1 cellular context compared by ENCODE assay signal in genomic region chr3:180601688-180602666, GRCh38.
TF ChIP-seq lines count a peak whose summit lies in the region.

TSS of gene TTC14 (plus strand) at chr3:180602163. CDS start at chr3:180602262, 99 bp downstream.

TF ChIP-seq in K562, 482 proteins besides CTCF, POLR2A, EP300 and RAD21 (continued from another document and continues in another):
- peak; percentile 66; the same call in 1 of the 2 replicates for TF ChIP-seq ZBTB9 (CRISPR knock-in tag; IDR thresholded peaks at IDR 0.05)
- TF ChIP-seq ZNF384 (IDR thresholded peaks at IDR 0.05; ENCODE audit: low read depth, low read length): no peak
- peak; percentile 96 to 98 for TF ChIP-seq ETV6 (IDR thresholded peaks at IDR 0.05; ENCODE audit: borderline replicate concordance in 1 of 2, low read depth in 2 of 2, low read length in 1 of 2)
- peak; percentile 81; the same call in 1 of the 2 replicates for TF ChIP-seq ETV6 (CRISPR knock-in tag; IDR thresholded peaks at IDR 0.05; ENCODE audit: borderline replicate concordance)
- no peak for TF ChIP-seq MXD1 (CRISPR knock-in tag; IDR thresholded peaks at IDR 0.05; ENCODE audit: borderline replicate concordance, poor library complexity, severe bottlenecking)
- TF ChIP-seq E2F4 (CRISPR knock-in tag; IDR thresholded peaks at IDR 0.05; ENCODE audit: low read depth): no peak
- TF ChIP-seq ZNF518B (CRISPR knock-in tag; IDR thresholded peaks at IDR 0.05): no peak
- no peak for TF ChIP-seq ZNF431 (CRISPR knock-in tag; IDR thresholded peaks at IDR 0.05)
- no peak for TF ChIP-seq ZNF785 (CRISPR knock-in tag; IDR thresholded peaks at IDR 0.05)
- no peak for TF ChIP-seq MYBL2 (IDR thresholded peaks at IDR 0.05; ENCODE audit: low read depth)
- no peak for TF ChIP-seq MYBL2 (CRISPR knock-in tag; IDR thresholded peaks at IDR 0.05; ENCODE audit: borderline replicate concordance)
- no peak for TF ChIP-seq ZNF263 (CRISPR knock-in tag; IDR thresholded peaks at IDR 0.05; ENCODE audit: borderline replicate concordance)
- peak; percentile 39; the same call in 1 of the 2 replicates for TF ChIP-seq MAX (CRISPR knock-in tag; IDR thresholded peaks at IDR 0.05)
- no peak for TF ChIP-seq KLF13 (tag; IDR thresholded peaks at IDR 0.05; ENCODE audit: borderline replicate concordance, low read depth)
- no peak for TF ChIP-seq SFPQ (IDR thresholded peaks at IDR 0.05; ENCODE audit: low read depth, low read length)
- TF ChIP-seq MEF2D (tag; conservative IDR thresholded peaks at IDR 0.05; ENCODE audit: low read depth): no peak
- no peak for TF ChIP-seq HIVEP1 (CRISPR knock-in tag; IDR thresholded peaks at IDR 0.05)
- TF ChIP-seq PREB (CRISPR knock-in tag; IDR thresholded peaks at IDR 0.05): no peak
- no peak for TF ChIP-seq E4F1 (CRISPR knock-in tag; IDR thresholded peaks at IDR 0.05; ENCODE audit: borderline replicate concordance)
- TF ChIP-seq RB1 (IDR thresholded peaks at IDR 0.05; ENCODE audit: low read depth): peak; percentile 37; the same call in 1 of the 2 replicates
- TF ChIP-seq KAT2B (IDR thresholded peaks at IDR 0.05; ENCODE audit: low read depth, low read length): no peak
- no peak for TF ChIP-seq ZNF717 (CRISPR knock-in tag; IDR thresholded peaks at IDR 0.05)
- peak; percentile 63 for TF ChIP-seq HNRNPLL (IDR thresholded peaks at IDR 0.05; ENCODE audit: low read depth, low read length, poor library complexity, severe bottlenecking)
- no peak for TF ChIP-seq ZNF24 (IDR thresholded peaks at IDR 0.05)
- TF ChIP-seq GATA2 (CRISPR knock-in tag; IDR thresholded peaks at IDR 0.05): no peak
- no peak; the same call in 1 of the 2 replicates for TF ChIP-seq KLF1 (tag; IDR thresholded peaks at IDR 0.05)
- no peak for TF ChIP-seq ARID3A (IDR thresholded peaks at IDR 0.05; ENCODE audit: borderline replicate concordance, low read depth, low read length)
- no peak for TF ChIP-seq ZNF140 (CRISPR knock-in tag; IDR thresholded peaks at IDR 0.05)
- no peak for TF ChIP-seq BMI1 (IDR thresholded peaks at IDR 0.05; ENCODE audit: low read length)
- TF ChIP-seq BCLAF1 (IDR thresholded peaks at IDR 0.05; ENCODE audit: borderline replicate concordance in 1 of 2, control insufficient read depth in 1 of 2, low read depth in 2 of 2, low read length in 1 of 2): peak in 1 of 2 experiments; percentile 67; a peak in 2 of 4 replicates
- no peak for TF ChIP-seq USF1 (CRISPR knock-in tag; IDR thresholded peaks at IDR 0.05)
- no peak for TF ChIP-seq ZBTB33 (CRISPR knock-in tag; IDR thresholded peaks at IDR 0.05)
- no peak for TF ChIP-seq SMARCE1 (IDR thresholded peaks at IDR 0.05)
- TF ChIP-seq POLR3G (IDR thresholded peaks at IDR 0.05; ENCODE audit: extremely low read depth, insufficient read length, insufficient replicate concordance): no peak
- TF ChIP-seq TRIM28 (IDR thresholded peaks at IDR 0.05): no peak
- peak; percentile 44; the same call in 1 of the 2 replicates for TF ChIP-seq ZNF511 (CRISPR knock-in tag; IDR thresholded peaks at IDR 0.05)
- no peak for TF ChIP-seq FUS (optimal IDR thresholded peaks at IDR 0.05; ENCODE audit: low read depth, low read length)
